In genomic region chr5:1002271-1002546, GRCh38 we compare ENCODE assay signal across 22 cellular contexts. TPM values are rescaled to one million over a fixed set of nuclear protein-coding genes. Genes with fewer than 3 reads are reported as not detected.
DNase-seq lines count a peak whose midpoint lies in the region; ATAC-seq and TF ChIP-seq lines count a peak whose summit lies in the region.
"Had no signal": no experiment of that assay in that cellular context is flagged by ENCODE, and none has a peak within 500 bp of the region (broad histone marks: within the 10 kb centered on the region; RNA-seq: fewer than 3 reads in every experiment).

No MANE protein-coding gene starts in this region.

- H3K9me3 ChIP-seq in BLaER1 = no peaks in the 10 kb centered on the region
- no peaks in the 10 kb centered on the region for H3K9me3 ChIP-seq in MM.1S (replicated peaks; ENCODE audit: insufficient read depth, low read length)
- no peaks in the 10 kb centered on the region for H3K9me3 ChIP-seq in CD4-positive, alpha-beta T cell (ENCODE audit: control insufficient read depth, low read length)
- H3K9me3 ChIP-seq: Caco-2 had no signal

- H3K4me2 ChIP-seq in BLaER1 (peak overlapping the region; percentile 100), MM.1S (ENCODE audit: low read depth, low read length) (peak overlapping the region; percentile 9; the same call in 1 of the 2 replicates)

- H3F3A ChIP-seq in MM.1S (ENCODE audit: insufficient read depth, low read length) = no peaks in the 10 kb centered on the region; the same call in 1 of the 2 replicates

- TF ChIP-seq CTCF in MM.1S (IDR thresholded peaks at IDR 0.05; ENCODE audit: low read length) (no peak), neural crest cell (conservative IDR thresholded peaks at IDR 0.05) (no peak)
- TF ChIP-seq CTCF in CD4-positive, alpha-beta T cell (IDR thresholded peaks at IDR 0.05) = no peak

- H4K20me1 ChIP-seq in BLaER1 (no peaks in the 10 kb centered on the region), MM.1S (ENCODE audit: insufficient read depth, low read length) (no peaks in the 10 kb centered on the region)

- H3K79me2 ChIP-seq in MM.1S (ENCODE audit: low read length) = no peaks in the 10 kb centered on the region

- no peak overlapping the region for H3K27ac Mint-ChIP-seq in activated T-helper 17 cell treated with anti-CD3 and anti-CD28 coated beads, Interleukin-2, amount 50 U/mL, for 72 hours
- H3K27ac Mint-ChIP-seq in neural crest cell (ENCODE audit: unreplicated experiment) = no peak overlapping the region
- H3K27ac Mint-ChIP-seq in CD4-positive, alpha-beta T cell = no peak overlapping the region
- H3K27ac Mint-ChIP-seq in natural killer cell treated with Interleukin-12 subunit alpha and Interleukin-12 subunit beta and Interleukin-15 and Interleukin-18, amount 100 ng/mL, for 72 hours = no peak overlapping the region
- H3K27ac Mint-ChIP-seq: CD8-positive, alpha-beta T cell had no signal

- H3K9ac ChIP-seq in BLaER1 = no peak overlapping the region
- H3K9ac ChIP-seq in MM.1S (ENCODE audit: low read length) = no peak overlapping the region

- intact Hi-C loops in CD4-positive, alpha-beta T cell (cut with DNase I, micrococcal nuclease) = no loop called here

- ATAC-seq in activated T-helper 17 cell treated with anti-CD3 and anti-CD28 coated beads, Interleukin-2, amount 50 U/mL, for 72 hours (replicated peaks) = peak; percentile 31
- no peak for ATAC-seq in CD4-positive, alpha-beta T cell (ENCODE audit: poor library complexity)
- no peak for ATAC-seq in natural killer cell treated with Interleukin-12 subunit alpha and Interleukin-12 subunit beta and Interleukin-15 and Interleukin-18, amount 100 ng/mL, for 72 hours
- ATAC-seq: CD8-positive, alpha-beta T cell; HCT116 had no signal

- H3K4me3 ChIP-seq in BLaER1 = no peak overlapping the region
- H3K4me3 ChIP-seq in MM.1S (ENCODE audit: low read length) = no peak overlapping the region
- H3K4me3 ChIP-seq: GM12878 had no signal

- no peaks in the 10 kb centered on the region for H3K27me3 Mint-ChIP-seq in activated T-helper 17 cell treated with anti-CD3 and anti-CD28 coated beads, Interleukin-2, amount 50 U/mL, for 72 hours
- H3K27me3 Mint-ChIP-seq in neural crest cell (ENCODE audit: low read depth) = peaks cover 13% of the 10 kb centered on the region
- peaks cover 13% of the 10 kb centered on the region for H3K27me3 Mint-ChIP-seq in CD4-positive, alpha-beta T cell
- H3K27me3 Mint-ChIP-seq in natural killer cell treated with Interleukin-12 subunit alpha and Interleukin-12 subunit beta and Interleukin-15 and Interleukin-18, amount 100 ng/mL, for 72 hours = peaks cover 17% of the 10 kb centered on the region in 2 donors

- peak; percentile 45 for DNase-seq in MM.1S
- DNase-seq in neural crest cell (ENCODE audit: low read depth, low spot score) = no peak
- no peak for DNase-seq in stimulated activated CD4-positive, alpha-beta T cell treated with anti-CD3 and anti-CD28 coated beads, Interleukin-2, amount 100 ng/mL, for 48 hours
- DNase-seq in NCI-H526 (lab: John Stamatoyannopoulos, UW) = no peak
- DNase-seq in CD4-positive, alpha-beta T cell = no peak
- no peak for DNase-seq in natural killer cell treated with Interleukin-12 subunit alpha and Interleukin-12 subunit beta and Interleukin-15 and Interleukin-18, amount 100 ng/mL, for 72 hours (ENCODE audit: low spot score)
- DNase-seq: CD8-positive, alpha-beta T cell; GOT3; NCI-H1092 treated with DMSO at 0.1 percent for 48 hours; NCI-H1436 treated with DMSO at 0.1 percent for 48 hours; NCI-H187 treated with DMSO at 0.1 percent for 48 hours; NCI-H446; NCI-H524 treated with DMSO at 0.1 percent for 48 hours; NCI-H82; RPMI8226; SHP77 had no signal

- H3K36me3 Mint-ChIP-seq in activated T-helper 17 cell treated with anti-CD3 and anti-CD28 coated beads, Interleukin-2, amount 50 U/mL, for 72 hours (ENCODE audit: low read depth) = no peaks in the 10 kb centered on the region
- H3K36me3 Mint-ChIP-seq in neural crest cell (ENCODE audit: low read depth) = no peaks in the 10 kb centered on the region
- H3K36me3 Mint-ChIP-seq in CD4-positive, alpha-beta T cell (ENCODE audit: low read depth) = no peaks in the 10 kb centered on the region
- no peaks in the 10 kb centered on the region for H3K36me3 Mint-ChIP-seq in natural killer cell treated with Interleukin-12 subunit alpha and Interleukin-12 subunit beta and Interleukin-15 and Interleukin-18, amount 100 ng/mL, for 72 hours
- H3K36me3 Mint-ChIP-seq: CD8-positive, alpha-beta T cell had no signal

- H3K9me2 ChIP-seq in MM.1S (replicated peaks; ENCODE audit: insufficient read depth, low read length) = no peaks in the 10 kb centered on the region

- H3K4me1 ChIP-seq in BLaER1 (peaks cover 81% of the 10 kb centered on the region), MM.1S (ENCODE audit: low read length) (peaks cover 45% of the 10 kb centered on the region)

- no peak overlapping the region for H2AFZ ChIP-seq in MM.1S (ENCODE audit: low read length)

- no peaks in the 10 kb centered on the region for H3K9me3 Mint-ChIP-seq in activated T-helper 17 cell treated with anti-CD3 and anti-CD28 coated beads, Interleukin-2, amount 50 U/mL, for 72 hours
- no peaks in the 10 kb centered on the region for H3K9me3 Mint-ChIP-seq in neural crest cell
- H3K9me3 Mint-ChIP-seq in CD4-positive, alpha-beta T cell = no peaks in the 10 kb centered on the region
- no peaks in the 10 kb centered on the region for H3K9me3 Mint-ChIP-seq in natural killer cell treated with Interleukin-12 subunit alpha and Interleukin-12 subunit beta and Interleukin-15 and Interleukin-18, amount 100 ng/mL, for 72 hours
- H3K9me3 Mint-ChIP-seq: CD8-positive, alpha-beta T cell had no signal

- H3K4me1 Mint-ChIP-seq in activated T-helper 17 cell treated with anti-CD3 and anti-CD28 coated beads, Interleukin-2, amount 50 U/mL, for 72 hours = peaks cover 8% of the 10 kb centered on the region
- H3K4me1 Mint-ChIP-seq in neural crest cell = peaks cover 19% of the 10 kb centered on the region
- H3K4me1 Mint-ChIP-seq in CD4-positive, alpha-beta T cell (ENCODE audit: low read depth) = peaks cover 24% of the 10 kb centered on the region
- peaks cover 2 to 7% of the 10 kb centered on the region in 2 donors for H3K4me1 Mint-ChIP-seq in natural killer cell treated with Interleukin-12 subunit alpha and Interleukin-12 subunit beta and Interleukin-15 and Interleukin-18, amount 100 ng/mL, for 72 hours (ENCODE audit: low read depth in 2 of 2)

- no peak overlapping the region for H3K4me3 Mint-ChIP-seq in activated T-helper 17 cell treated with anti-CD3 and anti-CD28 coated beads, Interleukin-2, amount 50 U/mL, for 72 hours
- peak overlapping the region; percentile 25 for H3K4me3 Mint-ChIP-seq in neural crest cell
- no peak overlapping the region for H3K4me3 Mint-ChIP-seq in CD4-positive, alpha-beta T cell
- no peak overlapping the region for H3K4me3 Mint-ChIP-seq in natural killer cell treated with Interleukin-12 subunit alpha and Interleukin-12 subunit beta and Interleukin-15 and Interleukin-18, amount 100 ng/mL, for 72 hours

- H3K27me3 ChIP-seq in BLaER1 (peaks cover 38% of the 10 kb centered on the region), MM.1S (replicated peaks; ENCODE audit: insufficient read depth, low read length) (peaks cover 10% of the 10 kb centered on the region; the same call in 1 of the 2 replicates)
- peaks cover 22% of the 10 kb centered on the region for H3K27me3 ChIP-seq in CD4-positive, alpha-beta T cell (ENCODE audit: control insufficient read depth, insufficient read depth, low read length)

- H3K27ac ChIP-seq in BLaER1 (no peak overlapping the region), MM.1S (ENCODE audit: low read length) (no peak overlapping the region)
- H3K27ac ChIP-seq in CD4-positive, alpha-beta T cell (ENCODE audit: low read depth, low read length) = no peak overlapping the region
- H3K27ac ChIP-seq: HL-60 had no signal

- CTCF ChIA-PET in CD4-positive, alpha-beta T cell (lab: Charles Lee) = no interaction called here

- POLR2A ChIA-PET in CD4-positive, alpha-beta T cell (lab: Charles Lee) = no interaction called here

- H3K36me3 ChIP-seq in BLaER1 (no peaks in the 10 kb centered on the region), MM.1S (replicated peaks; ENCODE audit: insufficient read depth, low read length) (no peaks in the 10 kb centered on the region)

RNA-seq across cellular contexts. Expression of gene NKD2, which starts 6.4 kb away (rescaled TPM):
- 1 to 10 TPM in 1 of 2 donors, under 1 TPM in 1; 0.37 to 1.2 TPM for total RNA-seq in activated T-helper 17 cell treated with anti-CD3 and anti-CD28 coated beads, Interleukin-2, amount 50 U/mL, for 72 hours
- total RNA-seq in neural crest cell = 15.6 and 20.6 TPM in 2 replicates
- total RNA-seq in CD4-positive, alpha-beta T cell = under 1 TPM; 0.17 to 0.30 TPM
- under 1 TPM in 1 of 2 donors, not detected in 1; 0.53 TPM for total RNA-seq in natural killer cell treated with Interleukin-12 subunit alpha and Interleukin-12 subunit beta and Interleukin-15 and Interleukin-18, amount 100 ng/mL, for 72 hours
